Comparison of ENCODE assay signal across 19 cellular contexts in the genomic region with DNA sequence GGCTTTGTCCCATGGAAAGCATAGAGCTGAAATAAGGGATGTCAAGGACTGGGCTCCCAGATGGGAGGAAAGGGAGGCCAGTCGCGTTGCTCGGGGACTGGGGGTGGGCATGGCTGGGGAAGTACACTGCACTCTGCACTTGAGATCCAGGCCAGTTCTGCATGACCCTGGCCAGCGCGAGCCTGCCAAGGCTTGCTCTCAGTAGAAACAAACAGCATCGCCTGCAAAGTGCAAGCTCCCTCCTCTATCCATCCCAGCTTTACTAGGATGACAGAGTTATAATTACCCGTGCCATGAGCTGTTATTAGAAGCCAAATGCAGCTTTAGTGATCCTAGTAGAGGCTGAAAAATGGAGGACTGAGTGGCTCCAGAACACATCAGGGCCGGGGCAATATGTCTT. TPM values are rescaled to one million over a fixed set of nuclear protein-coding genes. Genes with fewer than 3 reads are reported as not detected.
A peak's percentile ranks its signal among the peaks of the same experiment; 100 is the strongest.
DNase-seq lines count a peak whose midpoint lies in the region; ATAC-seq and TF ChIP-seq lines count a peak whose summit lies in the region.
"Had no signal": no experiment of that assay in that cellular context is flagged by ENCODE, and none has a peak within 500 bp of the region (broad histone marks: within the 10 kb centered on the region; RNA-seq: fewer than 3 reads in every experiment).

No MANE protein-coding gene starts in this region.

- no peaks in the 10 kb centered on the region for H3K27me3 ChIP-seq in PC-9 (ENCODE audit: insufficient read depth, low read depth)
- no peaks in the 10 kb centered on the region for H3K27me3 ChIP-seq in esophagus squamous epithelium
- no peaks in the 10 kb centered on the region for H3K27me3 ChIP-seq in muscle layer of colon (ENCODE audit: control insufficient read depth in 1 of 2, insufficient read depth in 2 of 2, low read length in 2 of 2)
- no peaks in the 10 kb centered on the region for H3K27me3 ChIP-seq in testis

- BruUV-seq in PC-9 (replicated peaks; lab: Mats Ljungman, UMichigan) = no TSS peak

- H3K36me3 ChIP-seq in PC-9 (ENCODE audit: low read depth) (no peaks in the 10 kb centered on the region), esophagus squamous epithelium (no peaks in the 10 kb centered on the region), muscle layer of colon (ENCODE audit: insufficient read depth, low read length) (no peaks in the 10 kb centered on the region), testis (ENCODE audit: low read depth, missing control alignments) (no peaks in the 10 kb centered on the region)

- no peak for DNase-seq in PC-9
- no peak for DNase-seq in esophagus squamous epithelium (lab: John Stamatoyannopoulos, UW)
- peak; percentile 50 for DNase-seq in testis
- no peak for DNase-seq in HuH-7 (ENCODE audit: low spot score)
- no peak for DNase-seq in stimulated activated CD4-positive, alpha-beta T cell treated with anti-CD3 and anti-CD28 coated beads, Interleukin-4, amount 100 ng/mL, for 4 hours
- DNase-seq: activated CD4-positive, alpha-beta T cell treated with anti-CD3 and anti-CD28 coated beads, Interleukin-2, amount 10 ng/mL, durations not matched to agents 7 days and 5 days; activated naive CD4-positive, alpha-beta T cell treated with anti-CD3 and anti-CD28 coated beads for 36 hours; activated T-cell treated with anti-CD3 and anti-CD28 coated beads for 4 hours; CD8-positive, alpha-beta T cell; dermis blood vessel endothelial cell; DMS79; NCI-H1417 treated with DMSO at 0.1 percent for 48 hours; NCI-H82; SW 1271 had no signal

- no peaks in the 10 kb centered on the region for H3K9me3 ChIP-seq in PC-9 (ENCODE audit: insufficient read depth, low read depth)
- H3K9me3 ChIP-seq in esophagus squamous epithelium = no peaks in the 10 kb centered on the region
- H3K9me3 ChIP-seq in muscle layer of colon (ENCODE audit: low read length) = no peaks in the 10 kb centered on the region
- H3K9me3 ChIP-seq in testis = no peaks in the 10 kb centered on the region

- no peaks in the 10 kb centered on the region for H4K20me1 ChIP-seq in PC-9 (ENCODE audit: insufficient read depth)

- WGBS in esophagus squamous epithelium, 2 donors = 20 to 40% methylated on average over 1 to 8 of the region's 8 CpGs
- 33 to 35% methylated on average over 8 of the region's 8 CpGs for WGBS in testis, 2 donors

- no peak overlapping the region for H3K4me3 ChIP-seq in PC-9
- H3K4me3 ChIP-seq in esophagus squamous epithelium = peak overlapping the region in 2 of 4 donors; percentile 7 to 24
- no peak overlapping the region for H3K4me3 ChIP-seq in muscle layer of colon (ENCODE audit: low read depth in 1 of 2, low read length in 2 of 2)
- no peak overlapping the region for H3K4me3 ChIP-seq in testis
- H3K4me3 ChIP-seq: lung had no signal

- ATAC-seq in GM19328 (IDR thresholded peaks at IDR 0.05; ENCODE audit: unreplicated experiment) (no peak), GM21423 (IDR thresholded peaks at IDR 0.05; ENCODE audit: unreplicated experiment) (no peak)
- ATAC-seq: CD8-positive, alpha-beta T cell; stimulated activated effector memory CD8-positive, alpha-beta T cell treated with anti-CD3 and anti-CD28 coated beads, Interleukin-12 subunit alpha, Interleukin-12 subunit beta, amount 100 ng/mL, for 72 hours had no signal

- intact Hi-C loops in PC-9 (cut with micrococcal nuclease; ENCODE audit: unreplicated experiment) (no loop called here), esophagus squamous epithelium (cut with DNase I) (no loop called here), testis (cut with DNase I; ENCODE audit: low total_unique reads) (no loop called here)

- no peaks in the 10 kb centered on the region for H3K9me2 ChIP-seq in PC-9 (ENCODE audit: insufficient read depth)

- H3K27ac ChIP-seq in PC-9 = no peak overlapping the region
- peak overlapping the region; percentile 66 to 92 (median 84) for H3K27ac ChIP-seq in esophagus squamous epithelium
- H3K27ac ChIP-seq in muscle layer of colon (ENCODE audit: low read depth, low read length) = peak overlapping the region; percentile 82
- H3K27ac ChIP-seq in testis = peak overlapping the region in 1 of 2 donors; percentile 55

- H2AFZ ChIP-seq in PC-9 = no peak overlapping the region

- H3K4me1 ChIP-seq in PC-9 (replicated peaks; ENCODE audit: insufficient read depth) (peaks cover 9% of the 10 kb centered on the region; the same call in 1 of the 2 replicates), esophagus squamous epithelium (peaks cover 23 to 83% (median 36%) of the 10 kb centered on the region in 3 donors), muscle layer of colon (ENCODE audit: insufficient read depth, low read length) (peaks cover 70% of the 10 kb centered on the region), testis (peaks cover 15% of the 10 kb centered on the region)

- H3F3A ChIP-seq in PC-9 (ENCODE audit: insufficient read depth, low read depth) = 0 out of 2 replicates have a peak, but pooled peaks cover 7% of the 10 kb centered on the region

- TF ChIP-seq CTCF in PC-9 (conservative IDR thresholded peaks at IDR 0.05) = no peak
- no peak for TF ChIP-seq CTCF in esophagus squamous epithelium (IDR thresholded peaks at IDR 0.05)
- no peak for TF ChIP-seq CTCF in testis (IDR thresholded peaks at IDR 0.05)

- CTCF ChIA-PET in PC-9 (lab: Charles Lee) = interaction anchor here (0.6 kb wide), 1 partner anchor 1644 kb away, joined by 4 read pairs; no protein-coding TSS in a partner anchor

- H3K9ac ChIP-seq in muscle layer of colon (ENCODE audit: low read length) = peak overlapping the region; percentile 29

- TF ChIP-seq POLR2A in esophagus squamous epithelium (IDR thresholded peaks at IDR 0.05) = no peak
- no peak for TF ChIP-seq POLR2A in testis (IDR thresholded peaks at IDR 0.05)

- POLR2A ChIA-PET in PC-9 (lab: Charles Lee; ENCODE audit: unreplicated experiment) = no interaction called here

- no peaks in the 10 kb centered on the region for H3K79me2 ChIP-seq in PC-9 (ENCODE audit: low read depth)

- peak overlapping the region; percentile 2; the same call in 1 of the 2 replicates for H3K4me2 ChIP-seq in PC-9

RNA-seq across cellular contexts. Expression of a gene that starts 43.9 kb away (rescaled TPM):
- total RNA-seq in PC-9 (2021) (92.4 and 96.4 TPM in 2 replicates), esophagus squamous epithelium (100 to 1,000 TPM in 3 of 4 donors, 10 to 100 TPM in 1; 68.3 to 299 (median 171) TPM), testis (10 to 100 TPM; 64.0 to 71.1 TPM)
- polyA plus RNA-seq in testis (ENCODE audit: insufficient read depth, low read depth, low replicate concordance) = 124 TPM
